ENCODE assay signal across 22 cellular contexts in genomic region chr14:71469936-71470335, GRCh38.
"Had no signal": no experiment of that assay in that cellular context is flagged by ENCODE, and none has a peak within 500 bp of the region (broad histone marks: within the 10 kb centered on the region; RNA-seq: fewer than 3 reads in every experiment).

No MANE protein-coding gene starts in this region.

- H3K36me3 ChIP-seq: ascending aorta, breast epithelium, stomach, thoracic aorta, upper lobe of right lung, WERI-Rb-1 had no signal

- DNase-seq: activated CD4-positive, alpha-beta T cell treated with anti-CD3 and anti-CD28 coated beads for 1 hour; activated CD4-positive, alpha-beta T cell treated with anti-CD3 and anti-CD28 coated beads, Interleukin-2, amount 50 U/mL, for 48 hours; activated CD8-positive, alpha-beta memory T cell treated with anti-CD3 and anti-CD28 coated beads, Interleukin-2, amount 10 ng/mL, durations not matched to agents 7 days and 5 days; activated effector memory CD4-positive, alpha-beta T cell treated with Interleukin-2 at 50 U/mL for 16 hours; activated naive CD4-positive, alpha-beta T cell treated with anti-CD3 and anti-CD28 coated beads, Interleukin-2, amount 50 U/mL, for 16 hours; activated T-cell treated with anti-CD3 and anti-CD28 coated beads, Interleukin-2, amount 50 U/mL, for 1 hour; endodermal cell; foreskin fibroblast; left cardiac atrium; mesendoderm; naive thymus-derived CD4-positive, alpha-beta T cell; stimulated activated CD4-positive, alpha-beta T cell treated with anti-CD3 and anti-CD28 coated beads, Interleukin-4, amount 100 ng/mL, for 1 hour; stomach; T-helper 17 cell; upper lobe of right lung; WERI-Rb-1 had no signal

- H3K4me3 Mint-ChIP-seq: activated CD8-positive, alpha-beta memory T cell treated with anti-CD3 and anti-CD28 coated beads, Interleukin-2, amount 10 ng/mL, durations not matched to agents 7 days and 5 days; endodermal cell; T-helper 17 cell had no signal

- H3K27me3 Mint-ChIP-seq: activated CD8-positive, alpha-beta memory T cell treated with anti-CD3 and anti-CD28 coated beads, Interleukin-2, amount 10 ng/mL, durations not matched to agents 7 days and 5 days; naive thymus-derived CD4-positive, alpha-beta T cell; T-helper 17 cell had no signal

- H3K9me3 ChIP-seq: ascending aorta, breast epithelium, stomach, thoracic aorta, upper lobe of right lung had no signal

- H3K27ac Mint-ChIP-seq: activated CD8-positive, alpha-beta memory T cell treated with anti-CD3 and anti-CD28 coated beads, Interleukin-2, amount 10 ng/mL, durations not matched to agents 7 days and 5 days; endodermal cell; T-helper 17 cell had no signal

- H3K4me3 ChIP-seq: ascending aorta, breast epithelium, smooth muscle cell, stomach, thoracic aorta, upper lobe of right lung had no signal

- ATAC-seq: activated CD8-positive, alpha-beta memory T cell treated with anti-CD3 and anti-CD28 coated beads, Interleukin-2, amount 10 ng/mL, durations not matched to agents 7 days and 5 days; left cardiac atrium; naive thymus-derived CD4-positive, alpha-beta T cell; T-helper 17 cell; upper lobe of right lung had no signal

- H3K27me3 ChIP-seq: ascending aorta, breast epithelium, stomach, upper lobe of right lung had no signal

- H3K27ac ChIP-seq: ascending aorta, breast epithelium, epithelial cell of prostate, parathyroid adenoma, stomach, thoracic aorta, upper lobe of right lung, WERI-Rb-1 had no signal

- H3K4me1 ChIP-seq: breast epithelium, parathyroid adenoma, upper lobe of right lung had no signal
